In the genomic region with DNA sequence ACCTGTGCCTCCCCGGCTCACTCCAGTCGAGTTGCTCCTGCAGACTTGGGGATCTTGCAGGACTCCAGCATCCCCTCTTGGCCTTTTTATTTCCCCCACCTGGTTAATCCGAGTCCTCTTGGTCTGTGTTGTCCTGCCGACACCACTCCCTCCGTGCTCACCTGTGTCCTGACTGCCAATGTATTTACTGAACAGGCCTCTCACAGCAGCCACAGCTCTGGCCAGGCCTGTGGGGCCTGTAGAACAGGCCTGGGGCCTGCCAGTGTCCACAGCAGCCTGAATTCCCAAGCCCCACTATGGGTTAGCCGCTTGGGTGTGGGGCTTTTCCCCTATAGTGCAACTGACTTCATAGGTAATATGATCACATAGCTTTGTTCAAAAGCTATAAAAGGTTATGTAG, we compare ENCODE assay signal across 13 cellular contexts.
"Had no signal": no experiment of that assay in that cellular context is flagged by ENCODE, and none has a peak within 500 bp of the region (broad histone marks: within the 10 kb centered on the region; RNA-seq: fewer than 3 reads in every experiment).

No MANE protein-coding gene starts in this region.

- DNase-seq: activated CD4-positive, alpha-beta memory T cell treated with anti-CD3 and anti-CD28 coated beads, Interleukin-2, amount 10 ng/mL, durations not matched to agents 7 days and 5 days; activated CD4-positive, alpha-beta T cell treated with anti-CD3 and anti-CD28 coated beads for 36 hours; activated naive CD4-positive, alpha-beta T cell treated with Interleukin-2 at 50 U/mL for 16 hours; activated T-cell treated with anti-CD3 and anti-CD28 coated beads, Interleukin-2, amount 50 U/mL, for 72 hours; caudate nucleus; cortex of kidney; effector memory CD4-positive, alpha-beta T cell; naive thymus-derived CD8-positive, alpha-beta T cell; retina; substantia nigra; T1000; trophoblast cell had no signal

- H3K4me1 Mint-ChIP-seq: activated CD4-positive, alpha-beta memory T cell treated with anti-CD3 and anti-CD28 coated beads, Interleukin-2, amount 10 ng/mL, durations not matched to agents 7 days and 5 days; activated CD4-positive, alpha-beta T cell treated with anti-CD3 and anti-CD28 coated beads for 36 hours; stimulated activated memory B cell treated with anti-CD40 and anti-IgM and Interleukin-4, amounts not matched to agents 10 μg/mL and 1 μg/mL and 100 μg/mL, for 72 hours had no signal

- H3K27ac Mint-ChIP-seq: activated CD4-positive, alpha-beta memory T cell treated with anti-CD3 and anti-CD28 coated beads, Interleukin-2, amount 10 ng/mL, durations not matched to agents 7 days and 5 days; activated CD4-positive, alpha-beta T cell treated with anti-CD3 and anti-CD28 coated beads for 36 hours; activated T-cell treated with anti-CD3 and anti-CD28 coated beads, Interleukin-2, amount 50 U/mL, for 72 hours; stimulated activated memory B cell treated with anti-CD40 and anti-IgM and Interleukin-4, amounts not matched to agents 10 μg/mL and 1 μg/mL and 100 μg/mL, for 72 hours had no signal

- H3K27me3 Mint-ChIP-seq: activated CD4-positive, alpha-beta memory T cell treated with anti-CD3 and anti-CD28 coated beads, Interleukin-2, amount 10 ng/mL, durations not matched to agents 7 days and 5 days; activated CD4-positive, alpha-beta T cell treated with anti-CD3 and anti-CD28 coated beads for 36 hours; naive thymus-derived CD8-positive, alpha-beta T cell; stimulated activated memory B cell treated with anti-CD40 and anti-IgM and Interleukin-4, amounts not matched to agents 10 μg/mL and 1 μg/mL and 100 μg/mL, for 72 hours had no signal

- H3K4me3 Mint-ChIP-seq: activated CD4-positive, alpha-beta memory T cell treated with anti-CD3 and anti-CD28 coated beads, Interleukin-2, amount 10 ng/mL, durations not matched to agents 7 days and 5 days; activated CD4-positive, alpha-beta T cell treated with anti-CD3 and anti-CD28 coated beads for 36 hours; activated T-cell treated with anti-CD3 and anti-CD28 coated beads, Interleukin-2, amount 50 U/mL, for 72 hours; naive thymus-derived CD8-positive, alpha-beta T cell; stimulated activated memory B cell treated with anti-CD40 and anti-IgM and Interleukin-4, amounts not matched to agents 10 μg/mL and 1 μg/mL and 100 μg/mL, for 72 hours had no signal

- H3K9me3 Mint-ChIP-seq: activated CD4-positive, alpha-beta memory T cell treated with anti-CD3 and anti-CD28 coated beads, Interleukin-2, amount 10 ng/mL, durations not matched to agents 7 days and 5 days; activated T-cell treated with anti-CD3 and anti-CD28 coated beads, Interleukin-2, amount 50 U/mL, for 72 hours; naive thymus-derived CD8-positive, alpha-beta T cell; stimulated activated memory B cell treated with anti-CD40 and anti-IgM and Interleukin-4, amounts not matched to agents 10 μg/mL and 1 μg/mL and 100 μg/mL, for 72 hours had no signal

- ATAC-seq: activated CD4-positive, alpha-beta T cell treated with anti-CD3 and anti-CD28 coated beads for 36 hours; activated T-cell treated with anti-CD3 and anti-CD28 coated beads, Interleukin-2, amount 50 U/mL, for 72 hours; naive thymus-derived CD8-positive, alpha-beta T cell; stimulated activated memory B cell treated with anti-CD40 and anti-IgM and Interleukin-4, amounts not matched to agents 10 μg/mL and 1 μg/mL and 100 μg/mL, for 72 hours had no signal
